1 cellular context compared by ENCODE assay signal in the genomic region with DNA sequence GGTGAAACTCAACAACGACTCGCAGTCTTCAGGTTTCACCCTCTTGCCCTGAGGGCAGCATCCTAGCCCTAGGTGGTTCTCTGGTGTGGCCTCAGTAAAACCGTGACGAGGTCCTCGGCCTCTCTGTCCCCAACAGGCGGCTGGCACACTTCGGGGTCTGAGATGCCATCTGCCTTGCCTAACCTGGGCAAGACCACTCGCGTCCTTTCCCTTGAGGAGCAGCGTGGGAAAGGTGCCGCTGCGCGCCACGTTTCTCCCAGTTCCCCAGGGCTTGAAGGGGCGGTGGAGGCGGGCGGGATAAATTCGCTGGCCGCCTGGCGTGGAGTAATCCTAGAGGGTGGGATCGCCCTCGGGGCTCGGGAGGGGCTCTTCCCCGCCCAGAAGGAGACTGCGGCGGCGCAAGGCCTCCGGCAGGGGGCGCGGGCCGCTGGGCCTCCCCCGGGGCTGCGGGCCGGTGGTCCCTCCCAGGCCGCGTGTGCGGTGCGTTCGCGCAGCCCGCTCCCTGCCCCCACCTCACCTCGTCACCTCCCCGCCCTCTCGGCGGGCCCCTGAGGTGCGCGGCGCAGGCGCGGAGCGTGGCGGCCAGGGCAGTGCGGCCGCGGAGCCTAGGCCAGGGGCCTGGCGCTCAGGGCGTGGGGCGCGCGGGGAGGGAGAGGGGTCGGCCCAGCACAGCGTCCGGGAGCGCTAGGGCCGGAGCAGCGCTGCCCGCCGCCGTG.
TF ChIP-seq lines count a peak whose summit lies in the region.

A gene with protein sequence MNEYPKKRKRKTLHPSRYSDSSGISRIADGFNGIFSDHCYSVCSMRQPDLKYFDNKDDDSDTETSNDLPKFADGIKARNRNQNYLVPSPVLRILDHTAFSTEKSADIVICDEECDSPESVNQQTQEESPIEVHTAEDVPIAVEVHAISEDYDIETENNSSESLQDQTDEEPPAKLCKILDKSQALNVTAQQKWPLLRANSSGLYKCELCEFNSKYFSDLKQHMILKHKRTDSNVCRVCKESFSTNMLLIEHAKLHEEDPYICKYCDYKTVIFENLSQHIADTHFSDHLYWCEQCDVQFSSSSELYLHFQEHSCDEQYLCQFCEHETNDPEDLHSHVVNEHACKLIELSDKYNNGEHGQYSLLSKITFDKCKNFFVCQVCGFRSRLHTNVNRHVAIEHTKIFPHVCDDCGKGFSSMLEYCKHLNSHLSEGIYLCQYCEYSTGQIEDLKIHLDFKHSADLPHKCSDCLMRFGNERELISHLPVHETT (plus strand): TSS at position 551 of the 716 bp plus-strand sequence. CDS start 5,263 bp downstream, outside the sequence.

TF ChIP-seq in WTC11, 78 proteins besides CTCF, POLR2A, EP300 and RAD21 (continued from another document and continues in another):
- no peak for TF ChIP-seq ZNF532 (CRISPR knock-in tag; IDR thresholded peaks at IDR 0.05; ENCODE audit: borderline replicate concordance)
- TF ChIP-seq ERG (CRISPR knock-in tag; IDR thresholded peaks at IDR 0.05) = no peak
- TF ChIP-seq, protein P1, sequence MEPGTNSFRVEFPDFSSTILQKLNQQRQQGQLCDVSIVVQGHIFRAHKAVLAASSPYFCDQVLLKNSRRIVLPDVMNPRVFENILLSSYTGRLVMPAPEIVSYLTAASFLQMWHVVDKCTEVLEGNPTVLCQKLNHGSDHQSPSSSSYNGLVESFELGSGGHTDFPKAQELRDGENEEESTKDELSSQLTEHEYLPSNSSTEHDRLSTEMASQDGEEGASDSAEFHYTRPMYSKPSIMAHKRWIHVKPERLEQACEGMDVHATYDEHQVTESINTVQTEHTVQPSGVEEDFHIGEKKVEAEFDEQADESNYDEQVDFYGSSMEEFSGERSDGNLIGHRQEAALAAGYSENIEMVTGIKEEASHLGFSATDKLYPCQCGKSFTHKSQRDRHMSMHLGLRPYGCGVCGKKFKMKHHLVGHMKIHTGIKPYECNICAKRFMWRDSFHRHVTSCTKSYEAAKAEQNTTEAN (CRISPR knock-in tag; IDR thresholded peaks at IDR 0.05) = peak; percentile 72; the same call in 1 of the 2 replicates
- TF ChIP-seq RORB (CRISPR knock-in tag; IDR thresholded peaks at IDR 0.05) = no peak
- TF ChIP-seq, protein P2, sequence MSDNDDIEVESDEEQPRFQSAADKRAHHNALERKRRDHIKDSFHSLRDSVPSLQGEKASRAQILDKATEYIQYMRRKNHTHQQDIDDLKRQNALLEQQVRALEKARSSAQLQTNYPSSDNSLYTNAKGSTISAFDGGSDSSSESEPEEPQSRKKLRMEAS (CRISPR knock-in tag; IDR thresholded peaks at IDR 0.05) = peak; percentile 61; the same call in 1 of the 2 replicates
- peak; percentile 53 for TF ChIP-seq E2F5 (CRISPR knock-in tag; IDR thresholded peaks at IDR 0.05)
- TF ChIP-seq CBFB (CRISPR knock-in tag; IDR thresholded peaks at IDR 0.05; ENCODE audit: low read depth) = no peak
- peak; percentile 34; the same call in 1 of the 2 replicates for TF ChIP-seq GABPB1 (CRISPR knock-in tag; IDR thresholded peaks at IDR 0.05)
- TF ChIP-seq KAT7 (CRISPR knock-in tag; IDR thresholded peaks at IDR 0.05; ENCODE audit: borderline replicate concordance) = peak; percentile 98
- peak; percentile 91 for TF ChIP-seq FOXP1 (CRISPR knock-in tag; IDR thresholded peaks at IDR 0.05; ENCODE audit: borderline replicate concordance)
- TF ChIP-seq ARID4B (CRISPR knock-in tag; IDR thresholded peaks at IDR 0.05; ENCODE audit: borderline replicate concordance) = no peak; the same call in 1 of the 2 replicates
- TF ChIP-seq NR3C1 (CRISPR knock-in tag; conservative IDR thresholded peaks at IDR 0.05; ENCODE audit: low read depth) = no peak
- no peak for TF ChIP-seq ZBTB21 (CRISPR knock-in tag; IDR thresholded peaks at IDR 0.05; ENCODE audit: borderline replicate concordance)
- TF ChIP-seq, protein P3, sequence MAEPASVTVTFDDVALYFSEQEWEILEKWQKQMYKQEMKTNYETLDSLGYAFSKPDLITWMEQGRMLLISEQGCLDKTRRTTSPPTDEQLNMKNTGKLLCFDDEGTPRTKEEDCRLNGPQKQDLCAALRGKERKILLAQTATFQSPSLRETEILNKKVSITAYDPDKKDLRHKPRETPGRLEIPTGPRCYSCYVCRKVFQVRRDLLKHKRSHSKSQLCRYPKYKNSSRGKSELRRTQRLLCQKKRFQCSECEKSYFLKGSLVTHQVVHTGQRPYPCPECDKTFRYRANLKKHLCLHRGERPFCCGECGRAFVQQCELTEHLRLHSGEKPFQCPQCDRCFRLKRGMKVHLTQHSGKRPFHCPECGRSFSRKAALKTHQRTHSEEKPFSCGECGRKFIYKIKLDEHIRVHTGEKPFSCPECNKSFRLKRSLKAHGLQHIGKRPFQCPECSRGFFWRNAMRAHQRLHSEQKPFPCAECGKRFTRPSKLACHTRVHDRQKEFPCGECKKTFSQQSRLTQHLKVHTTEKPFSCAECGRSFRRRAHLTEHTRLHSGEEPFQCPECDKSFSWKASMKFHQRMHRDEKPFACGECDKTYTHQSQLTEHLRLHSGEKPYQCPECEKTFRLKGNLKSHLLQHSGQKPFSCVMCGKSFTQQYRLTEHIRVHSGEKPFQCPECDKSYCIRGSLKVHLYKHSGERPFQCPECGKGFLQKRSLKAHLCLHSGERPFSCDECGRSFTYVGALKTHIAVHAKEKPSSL (CRISPR knock-in tag; conservative IDR thresholded peaks at IDR 0.05) = no peak
- TF ChIP-seq ZNF317 (CRISPR knock-in tag; IDR thresholded peaks at IDR 0.05; ENCODE audit: borderline replicate concordance, low read depth) = no peak
- no peak for TF ChIP-seq NR2C2 (CRISPR knock-in tag; IDR thresholded peaks at IDR 0.05)
- no peak for TF ChIP-seq RELA (CRISPR knock-in tag; IDR thresholded peaks at IDR 0.05; ENCODE audit: borderline replicate concordance)
- TF ChIP-seq GTF2I (CRISPR knock-in tag; conservative IDR thresholded peaks at IDR 0.05) = no peak
- TF ChIP-seq ETV6 (CRISPR knock-in tag; IDR thresholded peaks at IDR 0.05) = peak; percentile 72; the same call in 1 of the 2 replicates
- TF ChIP-seq, protein P4, sequence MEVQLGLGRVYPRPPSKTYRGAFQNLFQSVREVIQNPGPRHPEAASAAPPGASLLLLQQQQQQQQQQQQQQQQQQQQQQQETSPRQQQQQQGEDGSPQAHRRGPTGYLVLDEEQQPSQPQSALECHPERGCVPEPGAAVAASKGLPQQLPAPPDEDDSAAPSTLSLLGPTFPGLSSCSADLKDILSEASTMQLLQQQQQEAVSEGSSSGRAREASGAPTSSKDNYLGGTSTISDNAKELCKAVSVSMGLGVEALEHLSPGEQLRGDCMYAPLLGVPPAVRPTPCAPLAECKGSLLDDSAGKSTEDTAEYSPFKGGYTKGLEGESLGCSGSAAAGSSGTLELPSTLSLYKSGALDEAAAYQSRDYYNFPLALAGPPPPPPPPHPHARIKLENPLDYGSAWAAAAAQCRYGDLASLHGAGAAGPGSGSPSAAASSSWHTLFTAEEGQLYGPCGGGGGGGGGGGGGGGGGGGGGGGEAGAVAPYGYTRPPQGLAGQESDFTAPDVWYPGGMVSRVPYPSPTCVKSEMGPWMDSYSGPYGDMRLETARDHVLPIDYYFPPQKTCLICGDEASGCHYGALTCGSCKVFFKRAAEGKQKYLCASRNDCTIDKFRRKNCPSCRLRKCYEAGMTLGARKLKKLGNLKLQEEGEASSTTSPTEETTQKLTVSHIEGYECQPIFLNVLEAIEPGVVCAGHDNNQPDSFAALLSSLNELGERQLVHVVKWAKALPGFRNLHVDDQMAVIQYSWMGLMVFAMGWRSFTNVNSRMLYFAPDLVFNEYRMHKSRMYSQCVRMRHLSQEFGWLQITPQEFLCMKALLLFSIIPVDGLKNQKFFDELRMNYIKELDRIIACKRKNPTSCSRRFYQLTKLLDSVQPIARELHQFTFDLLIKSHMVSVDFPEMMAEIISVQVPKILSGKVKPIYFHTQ (CRISPR knock-in tag; IDR thresholded peaks at IDR 0.05) = no peak
- 0 out of 2 replicates have a peak, but pooled peaks have one; percentile 69 for TF ChIP-seq ESRRA (CRISPR knock-in tag; IDR thresholded peaks at IDR 0.05; ENCODE audit: borderline replicate concordance)
- TF ChIP-seq SMAD3 (CRISPR knock-in tag; IDR thresholded peaks at IDR 0.05; ENCODE audit: borderline replicate concordance) = no peak
- no peak for TF ChIP-seq FOXJ3 (CRISPR knock-in tag; IDR thresholded peaks at IDR 0.05; ENCODE audit: borderline replicate concordance)
- TF ChIP-seq ATF1 (CRISPR knock-in tag; IDR thresholded peaks at IDR 0.05) = no peak; the same call in 1 of the 2 replicates
- no peak for TF ChIP-seq MLX (CRISPR knock-in tag; IDR thresholded peaks at IDR 0.05)
